Comparison of ENCODE assay signal across 9 cellular contexts in the genomic region with DNA sequence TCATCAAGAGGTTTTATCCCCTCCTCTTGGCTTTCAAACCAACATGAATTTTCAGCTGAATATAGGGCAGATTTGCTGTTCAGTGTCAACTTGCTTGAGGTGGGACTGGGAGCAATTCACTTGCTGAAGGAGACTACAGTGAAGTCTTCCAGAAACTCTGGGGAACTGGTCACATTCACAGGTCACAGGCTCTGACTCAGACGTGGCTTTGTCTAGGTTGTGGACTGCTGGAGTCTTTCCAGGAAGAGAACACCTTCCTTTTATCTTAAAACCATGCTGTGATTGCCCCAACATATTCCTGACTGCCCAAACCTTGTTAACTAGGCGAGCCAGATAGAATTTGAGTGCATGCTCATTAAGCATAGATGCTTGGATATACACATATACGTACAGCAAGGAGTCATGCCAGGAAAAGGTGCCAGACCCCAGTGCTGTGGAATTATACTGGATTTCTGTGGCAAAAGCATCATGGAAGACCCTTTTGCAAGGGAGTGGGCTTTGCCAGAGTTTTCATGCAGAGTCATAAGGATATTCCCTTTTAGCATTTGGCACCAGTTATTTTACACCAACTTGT.
DNase-seq lines count a peak whose midpoint lies in the region; ATAC-seq, FAIRE-seq and TF ChIP-seq lines count a peak whose summit lies in the region.
"Had no signal": no experiment of that assay in that cellular context is flagged by ENCODE, and none has a peak within 500 bp of the region (broad histone marks: within the 10 kb centered on the region; RNA-seq: fewer than 3 reads in every experiment).

No MANE protein-coding gene starts in this region.

- H3K4me1 Mint-ChIP-seq in activated naive CD8-positive, alpha-beta T cell treated with anti-CD3 and anti-CD28 coated beads, Interleukin-2, amount 50 U/mL, for 24 hours: peaks cover 79% of the 10 kb centered on the region

- TF ChIP-seq POLR2A in A549 (IDR thresholded peaks at IDR 0.05; ENCODE audit: low read length) (no peak), H54 (IDR thresholded peaks at IDR 0.05; ENCODE audit: low read depth, low read length) (no peak)

- FAIRE-seq in A549 (lab: Jason Lieb, UNC) (no peak), H54 (lab: Jason Lieb, UNC) (peak; percentile 27)

- ATAC-seq in A549: peak; percentile 47 to 48; a peak in 4 of 6 replicates
- ATAC-seq in activated naive CD8-positive, alpha-beta T cell treated with anti-CD3 and anti-CD28 coated beads, Interleukin-2, amount 50 U/mL, for 24 hours: peak; percentile 35
- ATAC-seq in left colon: peak; percentile 52
- no peak for ATAC-seq in HG02759 (IDR thresholded peaks at IDR 0.05; ENCODE audit: unreplicated experiment)
- ATAC-seq: stimulated activated naive CD8-positive, alpha-beta T cell treated with anti-CD3 and anti-CD28 coated beads, Interleukin-15, amount 100 ng/mL, for 72 hours had no signal

- POLR2A ChIA-PET in A549 (lab: Yijun Ruan, JAX): no interaction called here
- POLR2A ChIA-PET in HEK293T (lab: Yijun Ruan, JAX): no interaction called here

- TF ChIP-seq RAD21 in A549 (conservative IDR thresholded peaks at IDR 0.05 in 1 of 2, IDR thresholded peaks at IDR 0.05 in 1 of 2): no peak

- peak overlapping the region; percentile 15 to 75; a peak in 5 of 6 replicates for H3K27ac ChIP-seq in A549

- H3K9me3 Mint-ChIP-seq in activated naive CD8-positive, alpha-beta T cell treated with anti-CD3 and anti-CD28 coated beads, Interleukin-2, amount 50 U/mL, for 24 hours: no peaks in the 10 kb centered on the region
- H3K9me3 Mint-ChIP-seq: stimulated activated naive CD8-positive, alpha-beta T cell treated with anti-CD3 and anti-CD28 coated beads, Interleukin-15, amount 100 ng/mL, for 72 hours had no signal

- no peak overlapping the region for H3K4me3 ChIP-seq in A549
- H3K4me3 ChIP-seq in foreskin fibroblast (ENCODE audit: low read depth in 1 of 2, low read length in 2 of 2): no peak overlapping the region

- TF ChIP-seq CTCF in A549 (IDR thresholded peaks at IDR 0.05) (no peak), foreskin fibroblast (IDR thresholded peaks at IDR 0.05; ENCODE audit: low read depth, low read length) (no peak)

- intact Hi-C loops in left colon (cut with DNase I, micrococcal nuclease): no loop called here

- TF ChIP-seq EP300 in A549 (IDR thresholded peaks at IDR 0.05): no peak

- H3K36me3 Mint-ChIP-seq in activated naive CD8-positive, alpha-beta T cell treated with anti-CD3 and anti-CD28 coated beads, Interleukin-2, amount 50 U/mL, for 24 hours (ENCODE audit: low read depth): no peaks in the 10 kb centered on the region

- no peaks in the 10 kb centered on the region for H3K9me3 ChIP-seq in A549

- H3K27me3 Mint-ChIP-seq in activated naive CD8-positive, alpha-beta T cell treated with anti-CD3 and anti-CD28 coated beads, Interleukin-2, amount 50 U/mL, for 24 hours: no peaks in the 10 kb centered on the region
- H3K27me3 Mint-ChIP-seq: stimulated activated naive CD8-positive, alpha-beta T cell treated with anti-CD3 and anti-CD28 coated beads, Interleukin-15, amount 100 ng/mL, for 72 hours had no signal

- peaks cover 51% of the 10 kb centered on the region for H3K4me1 ChIP-seq in A549

- CTCF ChIA-PET in A549 (lab: Yijun Ruan, JAX): no interaction called here
- CTCF ChIA-PET in HEK293T (lab: Yijun Ruan, JAX): no interaction called here

- H3K4me3 Mint-ChIP-seq in activated naive CD8-positive, alpha-beta T cell treated with anti-CD3 and anti-CD28 coated beads, Interleukin-2, amount 50 U/mL, for 24 hours: no peak overlapping the region

- WGBS in A549 (ENCODE audit: missing lambda C conversion rate): 39% methylated on average over 3 of the region's 3 CpGs

- DNase-seq in A549 (ENCODE audit: low read depth in 1 of 2, low spot score in 1 of 2) (peak in 1 of 2 experiments; percentile 28), H54 (ENCODE audit: insufficient read length, low spot score) (no peak), left colon (no peak), foreskin fibroblast (no peak), HEK293T (ENCODE audit: extremely low spot score) (no peak), NCI-H187 (lab: John Stamatoyannopoulos, UW) (no peak)
- no peak for DNase-seq in activated naive CD8-positive, alpha-beta T cell treated with anti-CD3 and anti-CD28 coated beads, Interleukin-2, amount 50 U/mL, for 24 hours
- DNase-seq: stimulated activated naive CD8-positive, alpha-beta T cell treated with anti-CD3 and anti-CD28 coated beads, Interleukin-15, amount 100 ng/mL, for 72 hours had no signal

- peak overlapping the region; percentile 37 for H3K27ac Mint-ChIP-seq in activated naive CD8-positive, alpha-beta T cell treated with anti-CD3 and anti-CD28 coated beads, Interleukin-2, amount 50 U/mL, for 24 hours
- H3K27ac Mint-ChIP-seq: stimulated activated naive CD8-positive, alpha-beta T cell treated with anti-CD3 and anti-CD28 coated beads, Interleukin-15, amount 100 ng/mL, for 72 hours had no signal

- H3K4me2 ChIP-seq in A549: peak overlapping the region; percentile 58

TF ChIP-seq in A549, 52 proteins besides CTCF, POLR2A, EP300 and RAD21 (continues in another document):
- TF ChIP-seq NPAS2 (CRISPR knock-in tag; IDR thresholded peaks at IDR 0.05; ENCODE audit: borderline replicate concordance): no peak
- TF ChIP-seq PBX3 (IDR thresholded peaks at IDR 0.05): no peak
- TF ChIP-seq ZNF302 (CRISPR knock-in tag; IDR thresholded peaks at IDR 0.05): no peak
- TF ChIP-seq, protein P1, sequence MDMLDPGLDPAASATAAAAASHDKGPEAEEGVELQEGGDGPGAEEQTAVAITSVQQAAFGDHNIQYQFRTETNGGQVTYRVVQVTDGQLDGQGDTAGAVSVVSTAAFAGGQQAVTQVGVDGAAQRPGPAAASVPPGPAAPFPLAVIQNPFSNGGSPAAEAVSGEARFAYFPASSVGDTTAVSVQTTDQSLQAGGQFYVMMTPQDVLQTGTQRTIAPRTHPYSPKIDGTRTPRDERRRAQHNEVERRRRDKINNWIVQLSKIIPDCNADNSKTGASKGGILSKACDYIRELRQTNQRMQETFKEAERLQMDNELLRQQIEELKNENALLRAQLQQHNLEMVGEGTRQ (IDR thresholded peaks at IDR 0.05): no peak
- no peak for TF ChIP-seq HOXA7 (CRISPR knock-in tag; IDR thresholded peaks at IDR 0.05)
- TF ChIP-seq NFE2L2 (conservative IDR thresholded peaks at IDR 0.05; ENCODE audit: low read length): no peak
- TF ChIP-seq, protein P2, sequence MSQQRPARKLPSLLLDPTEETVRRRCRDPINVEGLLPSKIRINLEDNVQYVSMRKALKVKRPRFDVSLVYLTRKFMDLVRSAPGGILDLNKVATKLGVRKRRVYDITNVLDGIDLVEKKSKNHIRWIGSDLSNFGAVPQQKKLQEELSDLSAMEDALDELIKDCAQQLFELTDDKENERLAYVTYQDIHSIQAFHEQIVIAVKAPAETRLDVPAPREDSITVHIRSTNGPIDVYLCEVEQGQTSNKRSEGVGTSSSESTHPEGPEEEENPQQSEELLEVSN (IDR thresholded peaks at IDR 0.05; ENCODE audit: borderline replicate concordance, low read depth): no peak
- TF ChIP-seq MYC (IDR thresholded peaks at IDR 0.05; ENCODE audit: borderline replicate concordance, low read length): no peak
- TF ChIP-seq ZC3H11A (IDR thresholded peaks at IDR 0.05): no peak
- TF ChIP-seq CBX2 (IDR thresholded peaks at IDR 0.05; ENCODE audit: borderline replicate concordance, low read depth): no peak
- no peak for TF ChIP-seq SMC3 (IDR thresholded peaks at IDR 0.05)

TF ChIP-seq in HEK293T, 16 proteins besides CTCF, POLR2A, EP300 and RAD21:
- no peak for TF ChIP-seq TARDBP (IDR thresholded peaks at IDR 0.05)
- TF ChIP-seq L3MBTL2 (conservative IDR thresholded peaks at IDR 0.05): no peak
- TF ChIP-seq CTBP1 (IDR thresholded peaks at IDR 0.05; ENCODE audit: borderline replicate concordance): no peak
- TF ChIP-seq SUZ12 (IDR thresholded peaks at IDR 0.05): no peak
- TF ChIP-seq LEF1 (IDR thresholded peaks at IDR 0.05; ENCODE audit: borderline replicate concordance): no peak
- TF ChIP-seq FOXK2 (IDR thresholded peaks at IDR 0.05): no peak
- TF ChIP-seq NFRKB (IDR thresholded peaks at IDR 0.05): no peak
- no peak for TF ChIP-seq BHLHE40 (IDR thresholded peaks at IDR 0.05; ENCODE audit: borderline replicate concordance)
